18 cellular contexts compared by ENCODE assay signal in the genomic region with DNA sequence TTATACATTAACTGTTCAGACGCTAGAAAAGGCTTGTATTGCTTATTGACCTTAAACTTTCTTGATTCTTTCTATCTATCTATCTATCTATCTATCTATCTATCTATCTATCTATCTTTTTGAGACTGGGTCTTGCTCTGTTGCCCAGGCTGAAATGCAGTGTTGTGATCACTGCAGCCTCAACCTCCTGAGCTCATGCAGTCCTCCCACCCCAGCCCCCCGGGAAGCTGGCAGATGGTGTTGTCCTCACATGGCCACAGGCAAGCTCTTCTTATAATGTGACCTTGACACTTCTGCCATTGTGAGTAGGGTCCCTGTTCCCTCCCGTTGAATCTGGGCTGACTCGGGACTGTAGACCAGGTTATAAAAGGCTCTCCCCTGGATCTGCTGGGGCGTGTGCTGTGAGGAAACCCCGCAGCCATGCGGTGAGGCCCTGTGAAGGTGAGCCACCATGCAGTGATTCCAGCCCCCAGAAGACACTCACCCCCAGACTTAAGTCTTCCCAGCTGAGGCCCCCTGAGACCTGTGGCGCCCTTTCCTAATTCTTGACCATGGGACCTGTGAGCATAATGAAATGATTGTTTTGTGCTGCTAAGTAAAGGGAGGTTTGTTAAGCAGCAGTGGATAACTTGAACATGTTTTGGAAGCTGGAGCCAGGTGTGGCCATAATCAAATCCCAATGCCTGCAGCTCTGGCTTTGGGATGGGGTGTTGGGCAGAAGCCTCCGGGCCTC. TPM values are rescaled to one million over a fixed set of nuclear protein-coding genes. Genes with fewer than 3 reads are reported as not detected.
DNase-seq lines count a peak whose midpoint lies in the region; ATAC-seq and TF ChIP-seq lines count a peak whose summit lies in the region.
"Had no signal": no experiment of that assay in that cellular context is flagged by ENCODE, and none has a peak within 500 bp of the region (broad histone marks: within the 10 kb centered on the region; RNA-seq: fewer than 3 reads in every experiment).

No MANE protein-coding gene starts in this region.

- H4K20me1 ChIP-seq in hepatocyte (ENCODE audit: insufficient read depth, poor library complexity, severe bottlenecking) = no peaks in the 10 kb centered on the region

- no peak overlapping the region for H2AFZ ChIP-seq in hepatocyte
- H2AFZ ChIP-seq: PC-9 had no signal

- H3K27me3 Mint-ChIP-seq in Calu3 (ENCODE audit: unreplicated experiment) = no peaks in the 10 kb centered on the region
- H3K27me3 Mint-ChIP-seq in activated CD8-positive, alpha-beta T cell treated with anti-CD3 and anti-CD28 coated beads for 36 hours = no peaks in the 10 kb centered on the region

- no peaks in the 10 kb centered on the region for H3K36me3 ChIP-seq in hepatocyte (replicated peaks; ENCODE audit: insufficient read depth, low read depth)
- H3K36me3 ChIP-seq in lower lobe of right lung = no peaks in the 10 kb centered on the region
- H3K36me3 ChIP-seq: ascending aorta had no signal

- CTCF ChIA-PET in Calu3 (lab: Charles Lee) = no interaction called here
- CTCF ChIA-PET in activated CD8-positive, alpha-beta T cell treated with anti-CD3 and anti-CD28 coated beads for 36 hours (lab: Charles Lee) = interaction anchor here (0.8 to 1.4 kb wide), 4 partner anchors 22 to 172 kb away, joined by 3 to 5 read pairs (median 4); no protein-coding TSS in a partner anchor

- no peak for TF ChIP-seq CTCF in 22Rv1 (IDR thresholded peaks at IDR 0.05)
- TF ChIP-seq CTCF in Calu3 (IDR thresholded peaks at IDR 0.05; ENCODE audit: unreplicated experiment) = no peak
- TF ChIP-seq CTCF in activated CD8-positive, alpha-beta T cell treated with anti-CD3 and anti-CD28 coated beads for 36 hours (IDR thresholded peaks at IDR 0.05) = no peak
- TF ChIP-seq CTCF in hepatocyte (IDR thresholded peaks at IDR 0.05; ENCODE audit: poor library complexity) = no peak
- TF ChIP-seq CTCF in lower lobe of right lung (IDR thresholded peaks at IDR 0.05) = no peak

- H3K27me3 ChIP-seq in hepatocyte = no peaks in the 10 kb centered on the region
- H3K27me3 ChIP-seq in lower lobe of right lung (ENCODE audit: low read depth) = no peaks in the 10 kb centered on the region
- H3K27me3 ChIP-seq: ascending aorta, testis had no signal

- H3K27ac ChIP-seq in 22Rv1 (peak overlapping the region; percentile 72), hepatocyte (peak overlapping the region; percentile 98), lower lobe of right lung (no peak overlapping the region)
- H3K27ac ChIP-seq: ascending aorta, PC-9, testis had no signal

- POLR2A ChIA-PET in activated CD8-positive, alpha-beta T cell treated with anti-CD3 and anti-CD28 coated beads for 36 hours (lab: Charles Lee) = interaction anchor here (0.5 to 0.6 kb wide), 2 partner anchors 54 to 69 kb away, joined by 3 read pairs; partner anchors contain the start of gene RPTOR

- H3K27ac Mint-ChIP-seq in Calu3 (ENCODE audit: unreplicated experiment) = peak overlapping the region; percentile 89
- peak overlapping the region; percentile 53 for H3K27ac Mint-ChIP-seq in activated CD8-positive, alpha-beta T cell treated with anti-CD3 and anti-CD28 coated beads for 36 hours

- intact Hi-C loops in Calu3 (cut with micrococcal nuclease; ENCODE audit: unreplicated experiment) = no loop called here
- intact Hi-C loops in activated CD8-positive, alpha-beta T cell treated with anti-CD3 and anti-CD28 coated beads for 36 hours (cut with micrococcal nuclease) = no loop called here
- intact Hi-C loops in left cardiac atrium (cut with DNase I) = no loop called here
- intact Hi-C loops in lower lobe of right lung (cut with DNase I) = no loop called here

- DNase-seq in Calu3 (no peak), hepatocyte (ENCODE audit: low spot score) (no peak), left cardiac atrium (no peak), T-helper 1 cell (no peak), lower lobe of right lung (no peak)
- no peak for DNase-seq in activated CD8-positive, alpha-beta T cell treated with anti-CD3 and anti-CD28 coated beads for 36 hours
- DNase-seq: activated CD4-positive, CD25-positive, alpha-beta regulatory T cell; activated effector memory CD4-positive, alpha-beta T cell treated with Interleukin-2 at 50 U/mL for 16 hours; cerebellar nuclear complex; effector CD8-positive, alpha-beta T cell; NCI-H1436; NCI-H774; PC-9; stimulated activated CD8-positive, alpha-beta memory T cell treated with anti-CD3 and anti-CD28 coated beads, Interleukin-4, amount 100 ng/mL, for 48 hours; testis had no signal

- no peaks in the 10 kb centered on the region for H3K9me3 Mint-ChIP-seq in Calu3 (ENCODE audit: low read depth, unreplicated experiment)
- H3K9me3 Mint-ChIP-seq in activated CD8-positive, alpha-beta T cell treated with anti-CD3 and anti-CD28 coated beads for 36 hours = no peaks in the 10 kb centered on the region
- H3K9me3 Mint-ChIP-seq: T-helper 2 cell treated with Interferon-gamma antibody and Interleukin-4, amounts not matched to agents 5 μg/mL and 100 μg/mL, for 36 hours had no signal

- H3K79me2 ChIP-seq in hepatocyte = peaks cover 76% of the 10 kb centered on the region

- WGBS in hepatocyte (ENCODE audit: low lambda C conversion rate, missing lambda C conversion rate) = 83% methylated on average over 9 of the region's 9 CpGs

- no peaks in the 10 kb centered on the region for H3K36me3 Mint-ChIP-seq in Calu3 (ENCODE audit: insufficient read depth, unreplicated experiment)
- H3K36me3 Mint-ChIP-seq in activated CD8-positive, alpha-beta T cell treated with anti-CD3 and anti-CD28 coated beads for 36 hours (ENCODE audit: low read depth) = peaks cover 11% of the 10 kb centered on the region

- H3K9me3 ChIP-seq in hepatocyte (ENCODE audit: low read depth) (no peaks in the 10 kb centered on the region), lower lobe of right lung (no peaks in the 10 kb centered on the region)
- H3K9me3 ChIP-seq: ascending aorta, testis had no signal

- peaks cover 41% of the 10 kb centered on the region for H3K4me1 Mint-ChIP-seq in Calu3 (ENCODE audit: low read depth, unreplicated experiment)
- peaks cover 81% of the 10 kb centered on the region for H3K4me1 Mint-ChIP-seq in activated CD8-positive, alpha-beta T cell treated with anti-CD3 and anti-CD28 coated beads for 36 hours (ENCODE audit: low read depth)

- H3K4me3 Mint-ChIP-seq in Calu3 (ENCODE audit: low read depth, unreplicated experiment) = peak overlapping the region; percentile 53
- no peak overlapping the region for H3K4me3 Mint-ChIP-seq in activated CD8-positive, alpha-beta T cell treated with anti-CD3 and anti-CD28 coated beads for 36 hours

- H3K9me2 ChIP-seq in hepatocyte (replicated peaks; ENCODE audit: insufficient read depth) = no peaks in the 10 kb centered on the region

- peak overlapping the region; percentile 60 for H3K4me2 ChIP-seq in hepatocyte
- H3K4me2 ChIP-seq: PC-9 had no signal

- no peak for ATAC-seq in activated CD8-positive, alpha-beta T cell treated with anti-CD3 and anti-CD28 coated beads for 36 hours
- ATAC-seq in left cardiac atrium (no peak), lower lobe of right lung (no peak)

- BruUV-seq in Calu3 (replicated peaks; lab: Mats Ljungman, UMichigan) = no TSS peak

- H3K4me1 ChIP-seq in hepatocyte (ENCODE audit: insufficient read depth) (peaks cover 42% of the 10 kb centered on the region), lower lobe of right lung (peaks cover 18% of the 10 kb centered on the region)
- H3K4me1 ChIP-seq: ascending aorta, testis had no signal

- H3K4me3 ChIP-seq in hepatocyte (no peak overlapping the region), lower lobe of right lung (no peak overlapping the region)
- H3K4me3 ChIP-seq: ascending aorta, PC-9, testis had no signal

RNA-seq across cellular contexts. Expression of gene RPTOR, which starts 54.3 kb away (rescaled TPM):
- total RNA-seq in Calu3 (2022) (41.7 and 41.8 TPM in 2 replicates), hepatocyte (11.9 and 20.6 TPM in 2 replicates), left cardiac atrium (10 to 100 TPM; 18.9 to 22.9 TPM), lower lobe of right lung (34.0 TPM)
- total RNA-seq in activated CD8-positive, alpha-beta T cell treated with anti-CD3 and anti-CD28 coated beads for 36 hours = 10 to 100 TPM; 45.3 to 49.1 TPM
- polyA plus RNA-seq in hepatocyte = 12.5 and 14.1 TPM in 2 replicates
